9 cellular contexts compared by ENCODE assay signal in the genomic region with DNA sequence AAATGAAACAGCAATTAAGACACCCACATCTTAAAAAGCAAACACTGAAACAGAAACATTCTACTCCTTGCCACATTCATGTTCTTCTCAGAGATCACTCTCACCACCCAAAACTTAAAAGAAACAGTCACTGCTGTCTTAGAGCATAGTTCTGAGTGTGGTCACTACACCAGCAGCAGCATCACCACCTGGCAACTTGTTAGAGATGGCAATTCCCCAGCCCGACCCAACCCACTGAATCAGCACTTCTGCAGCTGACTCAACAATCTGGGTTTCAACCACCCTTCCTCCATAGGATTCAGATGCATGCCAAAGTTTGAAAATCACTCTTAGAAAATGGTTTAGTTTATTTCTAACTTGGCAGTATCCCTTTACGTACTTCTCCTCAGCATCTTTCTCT.
DNase-seq lines count a peak whose midpoint lies in the region; ATAC-seq and TF ChIP-seq lines count a peak whose summit lies in the region.
"Had no signal": no experiment of that assay in that cellular context is flagged by ENCODE, and none has a peak within 500 bp of the region (broad histone marks: within the 10 kb centered on the region; RNA-seq: fewer than 3 reads in every experiment).

No MANE protein-coding gene starts in this region.

- H3K27me3 ChIP-seq in aorta (ENCODE audit: control insufficient read depth in 1 of 2, insufficient read depth in 2 of 2, low read length in 1 of 2), result no peaks in the 10 kb centered on the region
- H3K27me3 ChIP-seq in tibial nerve, result no peaks in the 10 kb centered on the region
- H3K27me3 ChIP-seq: right lobe of liver had no signal

- peaks cover 11% of the 10 kb centered on the region for H3K4me1 Mint-ChIP-seq in activated CD4-positive, alpha-beta memory T cell treated with anti-CD3 and anti-CD28 coated beads, Interleukin-2, amount 10 ng/mL, durations not matched to agents 7 days and 5 days

- H3K27ac ChIP-seq in aorta (ENCODE audit: low read depth in 1 of 2, low read length in 2 of 2) (no peak overlapping the region), tibial nerve (no peak overlapping the region)
- H3K27ac ChIP-seq: right lobe of liver had no signal

- CTCF ChIA-PET in activated CD4-positive, alpha-beta memory T cell treated with anti-CD3 and anti-CD28 coated beads, Interleukin-2, amount 10 ng/mL, durations not matched to agents 7 days and 5 days (lab: Charles Lee), result no interaction called here

- H3K36me3 ChIP-seq in aorta (ENCODE audit: control insufficient read depth in 1 of 2, insufficient read depth in 2 of 2, low read length in 1 of 2) (no peaks in the 10 kb centered on the region), tibial nerve (peaks cover 0 to 13% (median 0%) of the 10 kb centered on the region in 3 donors)
- H3K36me3 ChIP-seq: right lobe of liver had no signal

- POLR2A ChIA-PET in activated CD4-positive, alpha-beta memory T cell treated with anti-CD3 and anti-CD28 coated beads, Interleukin-2, amount 10 ng/mL, durations not matched to agents 7 days and 5 days (lab: Charles Lee), result interaction anchor here (2.1 kb wide), 1 partner anchor 26 kb away, joined by 4 read pairs; no protein-coding TSS in a partner anchor

- intact Hi-C loops in aorta (cut with DNase I), result no loop called here

- H3K4me3 ChIP-seq in aorta (ENCODE audit: low read length in 2 of 2) (no peak overlapping the region), tibial nerve (no peak overlapping the region)
- H3K4me3 ChIP-seq: right lobe of liver had no signal

- H3K36me3 Mint-ChIP-seq in activated CD4-positive, alpha-beta memory T cell treated with anti-CD3 and anti-CD28 coated beads, Interleukin-2, amount 10 ng/mL, durations not matched to agents 7 days and 5 days (ENCODE audit: low read depth), result no peaks in the 10 kb centered on the region

- H3K27me3 Mint-ChIP-seq in activated CD4-positive, alpha-beta memory T cell treated with anti-CD3 and anti-CD28 coated beads, Interleukin-2, amount 10 ng/mL, durations not matched to agents 7 days and 5 days, result peaks cover 12% of the 10 kb centered on the region

- WGBS in aorta, 2 donors, result 32 to 36% methylated on average over 2 of the region's 2 CpGs
- 57 to 69% methylated on average over 2 of the region's 2 CpGs for WGBS in tibial nerve, 2 donors

- H3K9me3 ChIP-seq in aorta (ENCODE audit: control insufficient read depth, low read length) (no peaks in the 10 kb centered on the region), tibial nerve (no peaks in the 10 kb centered on the region)
- H3K9me3 ChIP-seq: right lobe of liver had no signal

- no peak overlapping the region for H3K27ac Mint-ChIP-seq in activated CD4-positive, alpha-beta memory T cell treated with anti-CD3 and anti-CD28 coated beads, Interleukin-2, amount 10 ng/mL, durations not matched to agents 7 days and 5 days

- no peak for TF ChIP-seq CTCF in tibial nerve (IDR thresholded peaks at IDR 0.05)

- no peak for TF ChIP-seq EP300 in tibial nerve (IDR thresholded peaks at IDR 0.05)

- H3K9me3 Mint-ChIP-seq in activated CD4-positive, alpha-beta memory T cell treated with anti-CD3 and anti-CD28 coated beads, Interleukin-2, amount 10 ng/mL, durations not matched to agents 7 days and 5 days, result no peaks in the 10 kb centered on the region

- no peak for TF ChIP-seq POLR2A in tibial nerve (IDR thresholded peaks at IDR 0.05)

- peak; percentile 83 for ATAC-seq in HG02981 (IDR thresholded peaks at IDR 0.05; ENCODE audit: unreplicated experiment)
- no peak for ATAC-seq in aorta (ENCODE audit: low FRiP score)

- no peak overlapping the region for H3K4me3 Mint-ChIP-seq in activated CD4-positive, alpha-beta memory T cell treated with anti-CD3 and anti-CD28 coated beads, Interleukin-2, amount 10 ng/mL, durations not matched to agents 7 days and 5 days

- DNase-seq in activated T-cell treated with anti-CD3 and anti-CD28 coated beads for 48 hours (ENCODE audit: low read depth) (peak; percentile 21), iPS-NIHi11 (ENCODE audit: low spot score) (peak; percentile 8), aorta (peak; percentile 59 to 81), NCI-H146 (lab: John Stamatoyannopoulos, UW) (no peak), tibial nerve (ENCODE audit: low spot score in 2 of 2) (no peak)
- DNase-seq in activated T-cell treated with anti-CD3 and anti-CD28 coated beads, Interleukin-2, amount 50 U/mL, for 1 hour, result no peak
- peak; percentile 52 for DNase-seq in activated CD4-positive, alpha-beta memory T cell treated with anti-CD3 and anti-CD28 coated beads, Interleukin-2, amount 10 ng/mL, durations not matched to agents 7 days and 5 days
- DNase-seq: right lobe of liver had no signal

- H3K4me1 ChIP-seq in aorta (ENCODE audit: control insufficient read depth in 1 of 2, insufficient read depth in 2 of 2, low read length in 2 of 2) (peaks cover 0 to 2% of the 10 kb centered on the region in 2 donors), tibial nerve (no peaks in the 10 kb centered on the region)
- H3K4me1 ChIP-seq: right lobe of liver had no signal

Comparison
In these comparisons a context has a peak if more than half of its experiments do, and no peak if none do; other contexts are left out.
1. DNase-seq: peak in activated T-cell treated with anti-CD3 and anti-CD28 coated beads for 48 hours (single experiment), activated CD4-positive, alpha-beta memory T cell treated with anti-CD3 and anti-CD28 coated beads, Interleukin-2, amount 10 ng/mL, durations not matched to agents 7 days and 5 days (single experiment), iPS-NIHi11 (single experiment) and aorta (2 of 2); none in activated T-cell treated with anti-CD3 and anti-CD28 coated beads, Interleukin-2, amount 50 U/mL, for 1 hour (single experiment), NCI-H146 (single experiment) and tibial nerve (0 of 2).